ENCODE assay signal across 1 cellular context in genomic region chr1:59396387-59396786, GRCh38.
TF ChIP-seq lines count a peak whose summit lies in the region.

No MANE protein-coding gene starts in this region.

TF ChIP-seq in GM12878, 131 proteins besides CTCF, POLR2A, EP300 and RAD21 (continued from another document):
- no peak for TF ChIP-seq IRF4 (IDR thresholded peaks at IDR 0.05; ENCODE audit: low read depth, low read length)
TF ChIP-seq in GM12878: peak in this region for 1.
